Comparison of ENCODE assay signal across 9 cellular contexts in genomic region chr10:119445311-119445934, GRCh38.
DNase-seq lines count a peak whose midpoint lies in the region; ATAC-seq and TF ChIP-seq lines count a peak whose summit lies in the region.
"Had no signal": no experiment of that assay in that cellular context is flagged by ENCODE, and none has a peak within 500 bp of the region (broad histone marks: within the 10 kb centered on the region; RNA-seq: fewer than 3 reads in every experiment).

No MANE protein-coding gene starts in this region.

- intact Hi-C loops in left ventricle myocardium superior (cut with micrococcal nuclease) = loop anchor here (2.0 kb wide), 1 partner anchor 245 kb away; no protein-coding TSS in a partner anchor

- H3K36me3 Mint-ChIP-seq in T-cell = peaks cover 16% of the 10 kb centered on the region

- no peaks in the 10 kb centered on the region for H3K27me3 Mint-ChIP-seq in T-cell
- H3K27me3 Mint-ChIP-seq: IgD-negative memory B cell had no signal

- no peaks in the 10 kb centered on the region for H3K9me3 Mint-ChIP-seq in T-cell
- H3K9me3 Mint-ChIP-seq: IgD-negative memory B cell had no signal

- H3K4me1 Mint-ChIP-seq in T-cell = peaks cover 10 to 16% (median 14%) of the 10 kb centered on the region in 3 donors

- no peak overlapping the region for H3K27ac Mint-ChIP-seq in T-cell

- ATAC-seq in GM19351 (IDR thresholded peaks at IDR 0.05; ENCODE audit: unreplicated experiment) (peak; percentile 54), T-cell (replicated peaks in 1 of 4) (peak; percentile 78 to 85 (median 82)), left ventricle myocardium superior (peak; percentile 68)

- H3K4me3 ChIP-seq in MG63 (no peak overlapping the region), retinal pigment epithelial cell (ENCODE audit: low read length) (no peak overlapping the region)

- CTCF ChIA-PET in T-cell (lab: Charles Lee) = interaction anchor here (0.5 to 1.0 kb wide), 7 partner anchors 221 to 344 kb away, joined by 3 to 9 read pairs (median 4); partner anchors contain the start of gene GRK5 (in 1 of the 2)

- POLR2A ChIA-PET in T-cell (lab: Charles Lee) = interaction anchor here in 1 of 2 donors (1.1 kb wide), 1 partner anchor 238 kb away, joined by 3 read pairs; no protein-coding TSS in a partner anchor

- H3K27me3 ChIP-seq in MG63 = no peaks in the 10 kb centered on the region

- DNase-seq in C1 segment of cervical spinal cord (lab: John Stamatoyannopoulos, UW) = peak; percentile 12 to 79 (median 55)
- peak; percentile 73 for DNase-seq in MG63
- DNase-seq in T-cell = peak; percentile 47 to 86 (median 76)
- peak; percentile 51 for DNase-seq in amniotic epithelial cell (ENCODE audit: low read depth)
- DNase-seq in left ventricle myocardium superior = peak; percentile 87
- DNase-seq in retinal pigment epithelial cell (ENCODE audit: low read depth) = peak; percentile 16
- DNase-seq in NCI-H128 (lab: John Stamatoyannopoulos, UW; ENCODE audit: unreplicated experiment) = no peak

- H3K4me3 Mint-ChIP-seq in T-cell = no peak overlapping the region
- H3K4me3 Mint-ChIP-seq: IgD-negative memory B cell had no signal

- H3K9me3 ChIP-seq in MG63 = no peaks in the 10 kb centered on the region

- peak; percentile 93 for TF ChIP-seq CTCF in retinal pigment epithelial cell (conservative IDR thresholded peaks at IDR 0.05; ENCODE audit: low read depth, low read length)

- no peaks in the 10 kb centered on the region; the same call in none of the 2 replicates for H3K36me3 ChIP-seq in MG63
